7 cellular contexts compared by ENCODE assay signal in genomic region chr1:227718932-227719331, GRCh38.
"Had no signal": no experiment of that assay in that cellular context is flagged by ENCODE, and none has a peak within 500 bp of the region (broad histone marks: within the 10 kb centered on the region; RNA-seq: fewer than 3 reads in every experiment).

No MANE protein-coding gene starts in this region.

- FAIRE-seq: HepG2, HTR-8/SVneo had no signal

- H3K9ac ChIP-seq: KMS-11 had no signal

- DNase-seq: IMR-90, KBM-7, KG1 had no signal

- H3K27ac ChIP-seq: HL-60, KMS-11 had no signal

- ATAC-seq: HepG2 had no signal

- H3K4me2 ChIP-seq: KMS-11 had no signal
